Comparison of ENCODE assay signal across 25 cellular contexts in genomic region chr5:180169246-180170110, GRCh38. TPM values are rescaled to one million over a fixed set of nuclear protein-coding genes. Genes with fewer than 3 reads are reported as not detected.
DNase-seq lines count a peak whose midpoint lies in the region; ATAC-seq and TF ChIP-seq lines count a peak whose summit lies in the region.
"Had no signal": no experiment of that assay in that cellular context is flagged by ENCODE, and none has a peak within 500 bp of the region (broad histone marks: within the 10 kb centered on the region; RNA-seq: fewer than 3 reads in every experiment).

No MANE protein-coding gene starts in this region.

- peak overlapping the region; percentile 87 for H3K27ac Mint-ChIP-seq in glutamatergic neuron (ENCODE audit: unreplicated experiment)
- H3K27ac Mint-ChIP-seq in activated T-cell treated with anti-CD3 and anti-CD28 coated beads, Interleukin-2, amount 50 U/mL, for 72 hours, result no peak overlapping the region
- H3K27ac Mint-ChIP-seq in MCF 10A (ENCODE audit: low read depth, unreplicated experiment), result no peak overlapping the region
- H3K27ac Mint-ChIP-seq: activated naive CD8-positive, alpha-beta T cell treated with anti-CD3 and anti-CD28 coated beads, Interleukin-2, amount 10 ng/mL, durations not matched to agents 7 days and 5 days; activated T-helper 2 cell treated with anti-CD3 and anti-CD28 coated beads, Interferon-gamma antibody, Interleukin-2, Interleukin-4, amounts not matched to agents 10 μg/mL and 5 μg/mL and 100 μg/mL, durations not matched to agents 14 hours and 24 hours and 36 hours; T-helper 2 cell treated with Interferon-gamma antibody and Interleukin-4, amounts not matched to agents 5 μg/mL and 100 μg/mL, for 36 hours had no signal

- H2AFZ ChIP-seq in neuronal stem cell (ENCODE audit: low read length), result peak overlapping the region; percentile 81

- no TSS peak for BruUV-seq in MCF 10A (replicated peaks; lab: Mats Ljungman, UMichigan)

- no peak for ATAC-seq in GM21786 (IDR thresholded peaks at IDR 0.05; ENCODE audit: unreplicated experiment)
- ATAC-seq in activated T-cell treated with anti-CD3 and anti-CD28 coated beads, Interleukin-2, amount 50 U/mL, for 72 hours (replicated peaks in 1 of 2), result no peak
- ATAC-seq: body of pancreas, K562 had no signal

- DNase-seq in AG20443 (ENCODE audit: low spot score) (peak; percentile 6), SJCRH30 (no peak), glutamatergic neuron (no peak), neuronal stem cell (ENCODE audit: low spot score) (no peak), mesenteric fat pad (ENCODE audit: low spot score) (no peak), MCF 10A (ENCODE audit: unreplicated experiment) (no peak)
- DNase-seq in activated T-cell treated with anti-CD3 and anti-CD28 coated beads, Interleukin-2, amount 50 U/mL, for 72 hours, result no peak
- DNase-seq: activated CD8-positive, alpha-beta memory T cell treated with anti-CD3 and anti-CD28 coated beads, Interleukin-2, amount 50 U/mL, for 4 hours; activated naive CD8-positive, alpha-beta T cell treated with anti-CD3 and anti-CD28 coated beads, Interleukin-2, amount 10 ng/mL, durations not matched to agents 7 days and 5 days; body of pancreas; DMS79; effector memory CD4-positive, alpha-beta T cell; MG63; NCI-H1417 treated with DMSO at 0.1 percent for 48 hours; NCI-H2081 treated with DMSO at 0.1 percent for 48 hours; NCI-H446 had no signal

- no peak overlapping the region for H4K91ac ChIP-seq in neuronal stem cell (ENCODE audit: low read depth, low read length, poor library complexity)

- H3K27me3 Mint-ChIP-seq in glutamatergic neuron (ENCODE audit: unreplicated experiment) (peaks cover 5% of the 10 kb centered on the region), MCF 10A (ENCODE audit: insufficient read depth, unreplicated experiment) (peaks cover 28% of the 10 kb centered on the region)
- H3K27me3 Mint-ChIP-seq in activated T-cell treated with anti-CD3 and anti-CD28 coated beads, Interleukin-2, amount 50 U/mL, for 72 hours (ENCODE audit: low read depth), result peaks cover 21% of the 10 kb centered on the region

- TF ChIP-seq CTCF in glutamatergic neuron (IDR thresholded peaks at IDR 0.05; ENCODE audit: partially characterized antibody, unreplicated experiment) (no peak), MCF 10A (IDR thresholded peaks at IDR 0.05; ENCODE audit: unreplicated experiment) (no peak)

- peak overlapping the region; percentile 71 for H2AK5ac ChIP-seq in neuronal stem cell (ENCODE audit: low read depth, low read length)

- H3K36me3 ChIP-seq in SJCRH30, result no peaks in the 10 kb centered on the region
- no peaks in the 10 kb centered on the region for H3K36me3 ChIP-seq in neuronal stem cell (replicated peaks in 1 of 2; ENCODE audit: control insufficient read depth in 2 of 2, insufficient read depth in 2 of 2, low read length in 2 of 2)
- H3K36me3 ChIP-seq: MG63, neutrophil, WERI-Rb-1 had no signal

- no peak overlapping the region for H2BK5ac ChIP-seq in neuronal stem cell (ENCODE audit: low read length)

- H3K27ac ChIP-seq in SJCRH30, result no peak overlapping the region
- H3K27ac ChIP-seq in neuronal stem cell (replicated peaks; ENCODE audit: low read length), result no peak overlapping the region
- H3K27ac ChIP-seq: body of pancreas, neutrophil, WERI-Rb-1 had no signal

- H3K14ac ChIP-seq in neuronal stem cell (ENCODE audit: low read length), result peak overlapping the region; percentile 47

- H3K9ac ChIP-seq in neuronal stem cell (ENCODE audit: low read depth, low read length, poor library complexity), result no peak overlapping the region

- CTCF ChIA-PET in MCF 10A (lab: Yijun Ruan, JAX), result interaction anchor here (1.0 kb wide), 1 partner anchor 13 kb away, joined by 3 read pairs; no protein-coding TSS in a partner anchor

- H3K4me1 Mint-ChIP-seq in glutamatergic neuron (ENCODE audit: low read depth, unreplicated experiment) (peaks cover 36% of the 10 kb centered on the region), MCF 10A (ENCODE audit: insufficient read depth, unreplicated experiment) (no peaks in the 10 kb centered on the region)
- H3K4me1 Mint-ChIP-seq in activated T-cell treated with anti-CD3 and anti-CD28 coated beads, Interleukin-2, amount 50 U/mL, for 72 hours (ENCODE audit: low read depth), result no peaks in the 10 kb centered on the region
- H3K4me1 Mint-ChIP-seq: activated naive CD8-positive, alpha-beta T cell treated with anti-CD3 and anti-CD28 coated beads, Interleukin-2, amount 10 ng/mL, durations not matched to agents 7 days and 5 days had no signal

- peak overlapping the region; percentile 94 for H2BK15ac ChIP-seq in neuronal stem cell (ENCODE audit: low read length)

- intact Hi-C loops in MCF 10A (cut with micrococcal nuclease), result no loop called here

- peak overlapping the region; percentile 23 for H3K4ac ChIP-seq in neuronal stem cell (ENCODE audit: low read length)

- H2BK120ac ChIP-seq in neuronal stem cell (ENCODE audit: low read depth, low read length), result peak overlapping the region; percentile 87

- H3K4me2 ChIP-seq in neuronal stem cell (ENCODE audit: insufficient read depth, low read length, poor library complexity, severe bottlenecking), result no peak overlapping the region

- H3K23ac ChIP-seq in neuronal stem cell (ENCODE audit: low read depth, low read length, poor library complexity), result peak overlapping the region; percentile 75

- peak overlapping the region; percentile 92 for H2BK12ac ChIP-seq in neuronal stem cell (ENCODE audit: low read length)

- H3K4me3 ChIP-seq in SJCRH30 (peak overlapping the region; percentile 46), neuronal stem cell (ENCODE audit: low read length in 2 of 2) (no peak overlapping the region)
- H3K4me3 ChIP-seq: body of pancreas, K562, MG63, skin epidermis had no signal

- WGBS in neuronal stem cell (ENCODE audit: extremely low coverage in 2 of 2, insufficient read length in 2 of 2, insufficient replicate concordance in 1 of 2), 2 donors, result no CpG with 5 or more reads among the region's 24 CpGs

- H4K8ac ChIP-seq in neuronal stem cell (ENCODE audit: low read depth, low read length), result peak overlapping the region; percentile 82

- H3K9me3 ChIP-seq in SJCRH30 (replicated peaks) (no peaks in the 10 kb centered on the region), neuronal stem cell (replicated peaks in 1 of 2; ENCODE audit: control insufficient read depth in 2 of 2, insufficient read depth in 1 of 2, low read depth in 1 of 2, low read length in 2 of 2) (no peaks in the 10 kb centered on the region)
- H3K9me3 ChIP-seq: body of pancreas, MG63, neutrophil had no signal

- H3K4me3 Mint-ChIP-seq in glutamatergic neuron (ENCODE audit: unreplicated experiment) (peak overlapping the region; percentile 34), MCF 10A (ENCODE audit: unreplicated experiment) (no peak overlapping the region)
- no peak overlapping the region for H3K4me3 Mint-ChIP-seq in activated T-cell treated with anti-CD3 and anti-CD28 coated beads, Interleukin-2, amount 50 U/mL, for 72 hours
- H3K4me3 Mint-ChIP-seq: activated naive CD8-positive, alpha-beta T cell treated with anti-CD3 and anti-CD28 coated beads, Interleukin-2, amount 10 ng/mL, durations not matched to agents 7 days and 5 days; T-helper 2 cell treated with Interferon-gamma antibody and Interleukin-4, amounts not matched to agents 5 μg/mL and 100 μg/mL, for 36 hours had no signal

- H3K9me3 Mint-ChIP-seq in glutamatergic neuron (ENCODE audit: unreplicated experiment) (peaks cover 12% of the 10 kb centered on the region), MCF 10A (ENCODE audit: unreplicated experiment) (no peaks in the 10 kb centered on the region)
- H3K9me3 Mint-ChIP-seq in activated T-cell treated with anti-CD3 and anti-CD28 coated beads, Interleukin-2, amount 50 U/mL, for 72 hours, result peaks cover 0 to 2% of the 10 kb centered on the region in 2 donors
- H3K9me3 Mint-ChIP-seq: activated naive CD8-positive, alpha-beta T cell treated with anti-CD3 and anti-CD28 coated beads, Interleukin-2, amount 10 ng/mL, durations not matched to agents 7 days and 5 days; activated T-helper 2 cell treated with anti-CD3 and anti-CD28 coated beads, Interferon-gamma antibody, Interleukin-2, Interleukin-4, amounts not matched to agents 10 μg/mL and 5 μg/mL and 100 μg/mL, durations not matched to agents 14 hours and 24 hours and 36 hours; T-helper 2 cell treated with Interferon-gamma antibody and Interleukin-4, amounts not matched to agents 5 μg/mL and 100 μg/mL, for 36 hours had no signal

- POLR2A ChIA-PET in MCF 10A (lab: Yijun Ruan, JAX), result no interaction called here

- H3K27me3 ChIP-seq in SJCRH30 (no peaks in the 10 kb centered on the region), neuronal stem cell (ENCODE audit: control insufficient read depth in 3 of 3, insufficient read depth in 3 of 3, low read depth in 1 of 3, low read length in 3 of 3) (no peaks in the 10 kb centered on the region)
- H3K27me3 ChIP-seq: body of pancreas, neutrophil had no signal

- peaks cover 9% of the 10 kb centered on the region for H3K36me3 Mint-ChIP-seq in glutamatergic neuron (ENCODE audit: unreplicated experiment)
- no peaks in the 10 kb centered on the region for H3K36me3 Mint-ChIP-seq in activated T-cell treated with anti-CD3 and anti-CD28 coated beads, Interleukin-2, amount 50 U/mL, for 72 hours (ENCODE audit: insufficient read depth in 2 of 2)
- no peaks in the 10 kb centered on the region for H3K36me3 Mint-ChIP-seq in MCF 10A (ENCODE audit: insufficient read depth, unreplicated experiment)
- H3K36me3 Mint-ChIP-seq: activated naive CD8-positive, alpha-beta T cell treated with anti-CD3 and anti-CD28 coated beads, Interleukin-2, amount 10 ng/mL, durations not matched to agents 7 days and 5 days had no signal

- H3K4me1 ChIP-seq in SJCRH30 (peaks cover 23% of the 10 kb centered on the region), neuronal stem cell (ENCODE audit: control insufficient read depth in 2 of 2, insufficient read depth in 1 of 2, low read depth in 1 of 2, low read length in 2 of 2) (peaks cover 12% of the 10 kb centered on the region in 2 donors)
- H3K4me1 ChIP-seq: body of pancreas had no signal

- peak overlapping the region; percentile 96 for H3K18ac ChIP-seq in neuronal stem cell (ENCODE audit: low read length)

- no peaks in the 10 kb centered on the region for H3K79me1 ChIP-seq in neuronal stem cell (ENCODE audit: low read depth, low read length)

RNA-seq across cellular contexts. Expression of gene RASGEF1C, which starts 39.5 kb away (rescaled TPM):
- not detected in 2 replicates for total RNA-seq in SJCRH30 (2014; rRNA removed; shearing (Covaris generic))
- total RNA-seq in glutamatergic neuron (ENCODE audit: unreplicated experiment) (21.1 TPM), mesenteric fat pad (not detected), MCF 10A (2022) (not detected in 2 replicates)
- polyA plus RNA-seq in neuronal stem cell (2013, experiment 1 of 2), result 1.6 TPM
- 1.2 TPM for polyA plus RNA-seq in neuronal stem cell (2013, experiment 2 of 2)
- not detected for total RNA-seq in activated T-cell treated with anti-CD3 and anti-CD28 coated beads, Interleukin-2, amount 50 U/mL, for 72 hours
- total RNA-seq: activated naive CD8-positive, alpha-beta T cell treated with anti-CD3 and anti-CD28 coated beads, Interleukin-2, amount 10 ng/mL, durations not matched to agents 7 days and 5 days; activated T-helper 2 cell treated with anti-CD3 and anti-CD28 coated beads, Interferon-gamma antibody, Interleukin-2, Interleukin-4, amounts not matched to agents 10 μg/mL and 5 μg/mL and 100 μg/mL, durations not matched to agents 14 hours and 24 hours and 36 hours; body of pancreas; mononuclear cell; pulmonary artery endothelial cell had no signal

Comparison
In these comparisons a context has a peak if more than half of its experiments do, and no peak if none do; other contexts are left out.
1. RNA of gene RASGEF1C, which starts 39.5 kb away (total RNA-seq): 21.1 TPM in glutamatergic neuron (single experiment); not detected in MCF 10A, not detected in SJCRH30, not detected in mesenteric fat pad (single experiment) and not detected in activated T-cell treated with anti-CD3 and anti-CD28 coated beads, Interleukin-2, amount 50 U/mL, for 72 hours; every median in the first group is over 10 times any median in the second.